ENCODE assay signal across 8 cellular contexts in the genomic region with DNA sequence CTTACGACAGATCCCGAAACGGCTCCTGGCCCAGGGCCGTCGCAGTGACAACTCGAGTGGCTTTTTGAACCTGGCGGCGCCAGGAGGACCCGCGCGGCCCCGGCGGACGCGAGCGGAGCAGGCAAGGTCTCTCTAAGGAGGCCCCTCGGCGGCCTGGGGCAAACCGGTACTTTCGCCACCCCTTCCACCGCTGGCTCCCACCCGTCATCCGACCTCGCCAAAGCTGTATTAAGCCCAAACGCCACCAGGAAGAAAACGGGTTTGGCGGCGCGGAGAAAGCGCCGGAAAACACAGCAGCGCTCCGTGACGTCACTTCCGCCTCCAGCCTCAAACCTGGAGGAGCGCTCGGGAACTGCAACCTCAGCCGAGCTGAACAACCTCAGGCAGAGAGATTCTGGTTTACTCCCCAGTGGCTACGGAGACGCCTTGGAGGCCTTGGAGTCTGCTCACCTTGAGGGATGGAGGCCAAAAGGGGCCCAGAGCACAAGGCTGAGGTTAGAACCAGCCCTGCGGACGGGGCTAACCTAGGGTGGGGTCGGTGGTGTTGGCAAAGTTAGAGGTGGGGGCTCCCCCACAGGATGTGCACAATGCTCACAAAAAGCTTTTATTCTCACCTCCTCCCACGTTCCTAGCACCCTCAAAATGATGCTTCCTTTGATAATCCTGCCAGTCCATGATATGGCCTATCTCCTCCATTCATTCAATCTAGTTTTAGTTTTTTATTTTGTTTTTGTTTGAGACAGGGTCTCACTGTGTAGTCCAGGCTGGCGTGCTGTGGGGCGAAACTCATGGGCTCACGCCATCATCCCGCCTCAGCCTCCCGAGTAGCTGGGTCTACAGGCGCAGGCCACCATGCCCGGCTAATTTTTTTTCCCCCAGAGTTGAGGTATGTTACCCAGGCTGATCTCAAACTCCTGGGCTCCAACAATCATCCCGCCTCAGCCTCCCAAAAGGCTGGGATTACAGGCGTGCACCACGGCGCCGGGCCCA. TPM values are rescaled to one million over a fixed set of nuclear protein-coding genes. Genes with fewer than 3 reads are reported as not detected.
DNase-seq lines count a peak whose midpoint lies in the region; TF ChIP-seq lines count a peak whose summit lies in the region.

A gene (minus strand): TSS at position 295 of the 990 bp plus-strand sequence. CDS start 15,484 bp downstream, outside the sequence.

- peak within 1 kb of the TSS; percentile 95 for H3K4me3 Mint-ChIP-seq in activated naive CD4-positive, alpha-beta T cell treated with anti-CD3 and anti-CD28 coated beads, Interleukin-2, amount 10 ng/mL, durations not matched to agents 7 days and 5 days

- peaks cover 44% of the 10 kb centered on the region for H3K36me3 Mint-ChIP-seq in activated naive CD4-positive, alpha-beta T cell treated with anti-CD3 and anti-CD28 coated beads, Interleukin-2, amount 10 ng/mL, durations not matched to agents 7 days and 5 days

- DNase-seq in GM04504 (ENCODE audit: low read depth) (peak; percentile 80), HFF-Myc (ENCODE audit: extremely low read depth, low read depth) (peak; percentile 80), NAMALWA (ENCODE audit: low spot score) (peak; percentile 97), SK-N-DZ (ENCODE audit: low spot score) (peak; percentile 89), glomerular endothelial cell (ENCODE audit: extremely low read depth, low read depth, low spot score) (peak; percentile 56), occipital lobe (lab: John Stamatoyannopoulos, UW) (peak; percentile 78)
- DNase-seq in activated naive CD4-positive, alpha-beta T cell treated with anti-CD3 and anti-CD28 coated beads, Interleukin-2, amount 10 ng/mL, durations not matched to agents 7 days and 5 days, result peak; percentile 96

- TF ChIP-seq CTCF in HFF-Myc (IDR thresholded peaks at IDR 0.05; ENCODE audit: low read depth, low read length, missing control alignments), result peak; percentile 58

- peaks cover 6% of the 10 kb centered on the region for H3K27me3 Mint-ChIP-seq in activated naive CD4-positive, alpha-beta T cell treated with anti-CD3 and anti-CD28 coated beads, Interleukin-2, amount 10 ng/mL, durations not matched to agents 7 days and 5 days

- peaks cover 35% of the 10 kb centered on the region for H3K4me1 Mint-ChIP-seq in activated naive CD4-positive, alpha-beta T cell treated with anti-CD3 and anti-CD28 coated beads, Interleukin-2, amount 10 ng/mL, durations not matched to agents 7 days and 5 days

- H3K9me3 Mint-ChIP-seq in activated naive CD4-positive, alpha-beta T cell treated with anti-CD3 and anti-CD28 coated beads, Interleukin-2, amount 10 ng/mL, durations not matched to agents 7 days and 5 days, result peaks cover 29% of the 10 kb centered on the region

- H3K4me3 ChIP-seq in HFF-Myc (replicated peaks; ENCODE audit: low read depth, low read length), result peak within 1 kb of the TSS; percentile 84

- CTCF ChIA-PET in activated naive CD4-positive, alpha-beta T cell treated with anti-CD3 and anti-CD28 coated beads, Interleukin-2, amount 10 ng/mL, durations not matched to agents 7 days and 5 days (lab: Charles Lee), result no interaction called here

- peak within 1 kb of the TSS; percentile 96 for H3K27ac Mint-ChIP-seq in activated naive CD4-positive, alpha-beta T cell treated with anti-CD3 and anti-CD28 coated beads, Interleukin-2, amount 10 ng/mL, durations not matched to agents 7 days and 5 days

- peak within 1 kb of the TSS; percentile 54 for H3K27ac ChIP-seq in temporal lobe (ENCODE audit: low read depth, low read length)

RNA-seq across cellular contexts. Expression of the gene that starts here (rescaled TPM):
- 25.1 and 30.7 TPM in 2 replicates for polyA plus RNA-seq in SK-N-DZ (2014; cell fraction: cytosol; rRNA removed)
- 148 and 162 TPM in 2 replicates for polyA plus RNA-seq in SK-N-DZ (2014; cell fraction: nucleus; rRNA removed)
- total RNA-seq in glomerular endothelial cell (14.9 and 15.1 TPM in 2 replicates), occipital lobe (15.4 TPM), temporal lobe (18.2 TPM)

Comparison
In these comparisons a context has a peak if more than half of its experiments do, and no peak if none do; other contexts are left out.
1. Peak in every context shown above with its lines: DNase-seq, H3K4me3 ChIP-seq and H3K27ac ChIP-seq.